ENCODE assay signal across 11 cellular contexts in genomic region chr17:80785477-80786178, GRCh38.
DNase-seq lines count a peak whose midpoint lies in the region; ATAC-seq and TF ChIP-seq lines count a peak whose summit lies in the region.
"Had no signal": no experiment of that assay in that cellular context is flagged by ENCODE, and none has a peak within 500 bp of the region (broad histone marks: within the 10 kb centered on the region; RNA-seq: fewer than 3 reads in every experiment).

No MANE protein-coding gene starts in this region.

- H3F3A ChIP-seq in GM23338 (replicated peaks; ENCODE audit: low read depth) (no peaks in the 10 kb centered on the region), PC-3 (ENCODE audit: low read length, unreplicated experiment) (no peaks in the 10 kb centered on the region)

- H3K27me3 Mint-ChIP-seq in GM23338 (ENCODE audit: insufficient read depth, low read depth, poor library complexity) = peaks cover 4% of the 10 kb centered on the region

- TF ChIP-seq CTCF in GM23338 (conservative IDR thresholded peaks at IDR 0.05; ENCODE audit: low read depth in 2 of 2) = no peak
- TF ChIP-seq CTCF in brain microvascular endothelial cell (IDR thresholded peaks at IDR 0.05; ENCODE audit: low read depth, low read length, missing control alignments) = no peak
- TF ChIP-seq CTCF in PC-3 (conservative IDR thresholded peaks at IDR 0.05; ENCODE audit: low read depth, low read length) = no peak

- no peak overlapping the region for H3K4me3 ChIP-seq in GM23338
- H3K4me3 ChIP-seq in brain microvascular endothelial cell (ENCODE audit: low read depth, low read length) = no peak overlapping the region
- H3K4me3 ChIP-seq in PC-3 (ENCODE audit: low read length) = no peak overlapping the region
- H3K4me3 ChIP-seq: K562 had no signal

- peak overlapping the region; percentile 49; the same call in 1 of the 2 replicates for H3K27ac Mint-ChIP-seq in GM23338

- H4K20me1 ChIP-seq in GM23338 (replicated peaks; ENCODE audit: insufficient read depth) (peaks cover 9% of the 10 kb centered on the region; the same call in 1 of the 2 replicates), PC-3 (ENCODE audit: low read length) (no peaks in the 10 kb centered on the region)

- H3K27me3 ChIP-seq in GM23338 (ENCODE audit: insufficient read depth) (no peaks in the 10 kb centered on the region), brain microvascular endothelial cell (replicated peaks) (no peaks in the 10 kb centered on the region), PC-3 (ENCODE audit: low read length) (no peaks in the 10 kb centered on the region)

- no peak overlapping the region for H3K9ac ChIP-seq in PC-3 (ENCODE audit: low read length)

- intact Hi-C loops in PC-3 (cut with micrococcal nuclease) = no loop called here

- H3K36me3 ChIP-seq in GM23338 (ENCODE audit: insufficient read depth) (no peaks in the 10 kb centered on the region), brain microvascular endothelial cell (replicated peaks) (no peaks in the 10 kb centered on the region), PC-3 (ENCODE audit: low read depth, low read length) (no peaks in the 10 kb centered on the region)

- no peaks in the 10 kb centered on the region for H3K9me3 Mint-ChIP-seq in GM23338

- H3K4me2 ChIP-seq in GM23338 (no peak overlapping the region), PC-3 (ENCODE audit: low read length) (no peak overlapping the region)

- no peaks in the 10 kb centered on the region for H3K9me3 ChIP-seq in PC-3 (ENCODE audit: low read length)

- in situ Hi-C loops in brain microvascular endothelial cell (cut with HindIII; ENCODE audit: low pct_ligation_motif_present, low sequenced_read_pairs) = no loop called here

- H3K9me2 ChIP-seq in GM23338 (ENCODE audit: insufficient read depth) (no peaks in the 10 kb centered on the region), PC-3 (replicated peaks; ENCODE audit: low read length) (no peaks in the 10 kb centered on the region)

- CTCF ChIA-PET in PC-3 (lab: Charles Lee) = interaction anchor here (0.6 kb wide), 1 partner anchor 278 kb away, joined by 3 read pairs; no protein-coding TSS in a partner anchor

- ATAC-seq in GM23338 (no peak), PC-3 (no peak), HG02798 (IDR thresholded peaks at IDR 0.05; ENCODE audit: poor library complexity, unreplicated experiment) (no peak)
- ATAC-seq: K562 had no signal

- no TSS peak for BruUV-seq in PC-3 (replicated peaks; lab: Mats Ljungman, UMichigan)

- peaks cover 39% of the 10 kb centered on the region for H3K4me1 Mint-ChIP-seq in GM23338

- H3K4me3 Mint-ChIP-seq in GM23338 = no peak overlapping the region

- H3K4me1 ChIP-seq in GM23338 (ENCODE audit: insufficient read depth) (0 out of 2 replicates have a peak, but pooled peaks cover 7% of the 10 kb centered on the region), PC-3 (ENCODE audit: insufficient read depth, low read length) (peaks cover 31% of the 10 kb centered on the region)

- POLR2A ChIA-PET in PC-3 (lab: Charles Lee; ENCODE audit: unreplicated experiment) = no interaction called here

- H3K27ac ChIP-seq in GM23338 (ENCODE audit: low read depth) (peak overlapping the region; percentile 52; the same call in 1 of the 2 replicates), brain microvascular endothelial cell (peak overlapping the region; percentile 67), PC-3 (ENCODE audit: low read length) (no peak overlapping the region)

- no peak overlapping the region for H2AFZ ChIP-seq in GM23338
- H2AFZ ChIP-seq in PC-3 (ENCODE audit: low read length) = no peak overlapping the region

- DNase-seq in GM23338 (ENCODE audit: low spot score) = no peak
- DNase-seq in NCI-H774 (lab: John Stamatoyannopoulos, UW) = peak; percentile 71
- no peak for DNase-seq in brain microvascular endothelial cell
- DNase-seq in renal cortical epithelial cell (ENCODE audit: low read depth) = peak; percentile 34
- DNase-seq in PC-3 = no peak
- no peak for DNase-seq in H4 (ENCODE audit: low spot score)
- no peak for DNase-seq in dedifferentiated amniotic fluid mesenchymal stem cell (ENCODE audit: extremely low spot score)
- DNase-seq: erythroblast, T-helper 9 cell had no signal

- peaks cover 7% of the 10 kb centered on the region for H3K79me2 ChIP-seq in GM23338 (replicated peaks; ENCODE audit: insufficient read depth)
- peaks cover 28% of the 10 kb centered on the region for H3K79me2 ChIP-seq in PC-3 (ENCODE audit: low read length)

- H3K36me3 Mint-ChIP-seq in GM23338 (ENCODE audit: low read depth) = no peaks in the 10 kb centered on the region

TF ChIP-seq in GM23338, 12 proteins besides CTCF, POLR2A, EP300 and RAD21 (continues in another document):
- no peak for TF ChIP-seq ZNF114 (CRISPR knock-in tag; IDR thresholded peaks at IDR 0.05)
- TF ChIP-seq EZH2phosphoT487 (IDR thresholded peaks at IDR 0.05; ENCODE audit: unreplicated experiment) = no peak
- TF ChIP-seq POLR2AphosphoS5 (IDR thresholded peaks at IDR 0.05; ENCODE audit: low read depth) = no peak
- no peak for TF ChIP-seq STAT1 (IDR thresholded peaks at IDR 0.05; ENCODE audit: unreplicated experiment)
- no peak for TF ChIP-seq ZNF331 (CRISPR knock-in tag; IDR thresholded peaks at IDR 0.05; ENCODE audit: low read depth)
- TF ChIP-seq CREB1 (CRISPR knock-in tag; IDR thresholded peaks at IDR 0.05; ENCODE audit: low read depth) = no peak
- no peak for TF ChIP-seq EZH2 (IDR thresholded peaks at IDR 0.05; ENCODE audit: low read depth, unreplicated experiment)
- TF ChIP-seq ZNF462 (CRISPR knock-in tag; IDR thresholded peaks at IDR 0.05) = no peak
- TF ChIP-seq NANOG (IDR thresholded peaks at IDR 0.05; ENCODE audit: borderline replicate concordance) = no peak

Comparison
In these comparisons a context has a peak if more than half of its experiments do, and no peak if none do; other contexts are left out.
1. DNase-seq: peak in NCI-H774 (single experiment) and renal cortical epithelial cell (single experiment); none in GM23338 (single experiment), brain microvascular endothelial cell (single experiment), PC-3 (single experiment), H4 (single experiment) and dedifferentiated amniotic fluid mesenchymal stem cell (single experiment).